9 cellular contexts compared by ENCODE assay signal in the genomic region with DNA sequence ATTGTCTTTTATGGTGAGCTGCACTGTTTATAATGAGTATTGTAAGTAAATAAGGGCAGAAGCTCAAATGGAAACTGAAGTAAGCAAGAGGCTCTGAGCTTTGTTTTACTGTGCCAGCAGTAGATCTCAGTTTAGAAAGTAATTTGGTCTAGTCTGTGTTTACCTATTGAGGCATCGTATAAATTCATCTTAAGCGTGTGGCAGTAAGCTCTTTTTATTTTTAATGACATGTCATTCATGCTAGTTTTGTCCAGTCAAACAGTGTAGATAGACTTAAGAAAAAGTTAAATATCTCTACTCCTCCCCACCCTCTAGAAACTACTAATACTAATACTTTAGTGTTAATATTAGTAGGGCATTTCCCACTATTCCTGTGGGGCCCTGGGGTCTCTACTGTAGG. TPM values are rescaled to one million over a fixed set of nuclear protein-coding genes. Genes with fewer than 3 reads are reported as not detected.
A peak's percentile ranks its signal among the peaks of the same experiment; 100 is the strongest.
DNase-seq lines count a peak whose midpoint lies in the region; ATAC-seq and TF ChIP-seq lines count a peak whose summit lies in the region.
"Had no signal": no experiment of that assay in that cellular context is flagged by ENCODE, and none has a peak within 500 bp of the region (broad histone marks: within the 10 kb centered on the region; RNA-seq: fewer than 3 reads in every experiment).

No MANE protein-coding gene starts in this region.

- H3K27ac ChIP-seq in stomach, result peak overlapping the region in 4 of 5 donors; percentile 15 to 95 (median 91)
- H3K27ac ChIP-seq: C4-2B had no signal

- H3K4me3 Mint-ChIP-seq in T-helper 1 cell treated with Interleukin-12 subunit alpha and Interleukin-12 subunit beta and Interleukin-4 antibody, amounts not matched to agents 30 μg/mL and 1 μg/mL, for 36 hours, result peak overlapping the region; percentile 88
- H3K4me3 Mint-ChIP-seq in glutamatergic neuron (ENCODE audit: unreplicated experiment), result peak overlapping the region; percentile 96

- peaks cover 3% of the 10 kb centered on the region for H3K36me3 Mint-ChIP-seq in T-helper 1 cell treated with Interleukin-12 subunit alpha and Interleukin-12 subunit beta and Interleukin-4 antibody, amounts not matched to agents 30 μg/mL and 1 μg/mL, for 36 hours (ENCODE audit: low read depth)
- H3K36me3 Mint-ChIP-seq in glutamatergic neuron (ENCODE audit: unreplicated experiment), result no peaks in the 10 kb centered on the region

- H3K27me3 Mint-ChIP-seq in T-helper 1 cell treated with Interleukin-12 subunit alpha and Interleukin-12 subunit beta and Interleukin-4 antibody, amounts not matched to agents 30 μg/mL and 1 μg/mL, for 36 hours (ENCODE audit: low read depth), result no peaks in the 10 kb centered on the region
- H3K27me3 Mint-ChIP-seq in glutamatergic neuron (ENCODE audit: unreplicated experiment), result peaks cover 12% of the 10 kb centered on the region

- H3K4me3 ChIP-seq in WI38 (ENCODE audit: low read depth, low read length) (peak overlapping the region; percentile 90), stomach (peak overlapping the region; percentile 69 to 92 (median 76))

- TF ChIP-seq CTCF in WI38 (IDR thresholded peaks at IDR 0.05; ENCODE audit: low read depth, low read length) (no peak), glutamatergic neuron (IDR thresholded peaks at IDR 0.05; ENCODE audit: partially characterized antibody, unreplicated experiment) (no peak), stomach (IDR thresholded peaks at IDR 0.05) (no peak)

- no peaks in the 10 kb centered on the region for H3K9me3 Mint-ChIP-seq in T-helper 1 cell treated with Interleukin-12 subunit alpha and Interleukin-12 subunit beta and Interleukin-4 antibody, amounts not matched to agents 30 μg/mL and 1 μg/mL, for 36 hours
- H3K9me3 Mint-ChIP-seq in glutamatergic neuron (ENCODE audit: unreplicated experiment), result peaks cover 8% of the 10 kb centered on the region

- no peak for TF ChIP-seq POLR2A in stomach (IDR thresholded peaks at IDR 0.05)

- H3K36me3 ChIP-seq in stomach, result no peaks in the 10 kb centered on the region

- intact Hi-C loops in stomach (cut with DNase I; ENCODE audit: low total_unique reads), result no loop called here

- no peak for TF ChIP-seq EP300 in stomach (IDR thresholded peaks at IDR 0.05)

- peaks cover 30% of the 10 kb centered on the region for H3K4me1 Mint-ChIP-seq in T-helper 1 cell treated with Interleukin-12 subunit alpha and Interleukin-12 subunit beta and Interleukin-4 antibody, amounts not matched to agents 30 μg/mL and 1 μg/mL, for 36 hours (ENCODE audit: low read depth)
- peaks cover 13% of the 10 kb centered on the region for H3K4me1 Mint-ChIP-seq in glutamatergic neuron (ENCODE audit: low read depth, unreplicated experiment)

- WGBS in stomach, 5 donors, result 26 to 57% (median 48%) methylated on average over 2 of the region's 2 CpGs

- H3K9me3 ChIP-seq in stomach, result no peaks in the 10 kb centered on the region

- ATAC-seq in HG03159 (IDR thresholded peaks at IDR 0.05; ENCODE audit: unreplicated experiment), result no peak

- H3K27ac Mint-ChIP-seq in T-helper 1 cell treated with Interleukin-12 subunit alpha and Interleukin-12 subunit beta and Interleukin-4 antibody, amounts not matched to agents 30 μg/mL and 1 μg/mL, for 36 hours, result no peak overlapping the region
- H3K27ac Mint-ChIP-seq in glutamatergic neuron (ENCODE audit: unreplicated experiment), result no peak overlapping the region

- peaks cover 0 to 46% (median 25%) of the 10 kb centered on the region in 4 donors for H3K4me1 ChIP-seq in stomach

- H3K27me3 ChIP-seq in stomach, result no peaks in the 10 kb centered on the region

- DNase-seq in T-helper 1 cell, result no peak
- DNase-seq in glutamatergic neuron, result no peak
- no peak for DNase-seq in stomach
- no peak for DNase-seq in SW 1271 (lab: John Stamatoyannopoulos, UW)
- no peak for DNase-seq in germinal center (ENCODE audit: low spot score)

RNA-seq across cellular contexts. Expression of a gene that starts 2.0 kb away (rescaled TPM):
- total RNA-seq in glutamatergic neuron (ENCODE audit: unreplicated experiment) (35.9 TPM), stomach (10 to 100 TPM in 4 of 5 donors, 1 to 10 TPM in 1; 8.1 to 78.8 (median 43.3) TPM)
- polyA plus RNA-seq in stomach, result 1 to 10 TPM; 4.4 to 7.3 (median 4.7) TPM
